Comparison of ENCODE assay signal across 16 cellular contexts in the genomic region with DNA sequence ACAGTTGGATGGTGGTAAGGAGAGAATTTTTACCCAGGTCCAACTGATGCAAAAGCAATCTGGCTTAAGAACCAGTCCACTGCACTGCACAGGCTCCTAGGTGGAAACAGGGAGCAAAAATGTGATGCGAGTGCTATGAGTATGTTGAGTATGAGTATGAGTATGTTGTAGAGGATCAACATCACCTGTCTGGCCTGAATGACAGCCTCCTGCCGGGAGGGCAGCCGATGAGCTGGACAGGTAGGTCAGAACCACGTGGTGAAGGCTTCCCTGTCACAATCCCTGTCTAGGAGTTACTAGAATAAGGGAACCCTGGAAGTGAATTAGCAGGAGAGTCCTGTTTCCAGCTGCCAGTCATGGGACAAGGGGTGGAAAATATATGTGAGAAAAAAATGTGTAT. TPM values are rescaled to one million over a fixed set of nuclear protein-coding genes. Genes with fewer than 3 reads are reported as not detected.
A peak's percentile ranks its signal among the peaks of the same experiment; 100 is the strongest.
DNase-seq lines count a peak whose midpoint lies in the region; ATAC-seq and TF ChIP-seq lines count a peak whose summit lies in the region.
"Had no signal": no experiment of that assay in that cellular context is flagged by ENCODE, and none has a peak within 500 bp of the region (broad histone marks: within the 10 kb centered on the region; RNA-seq: fewer than 3 reads in every experiment).

No MANE protein-coding gene starts in this region.

- H3K79me2 ChIP-seq in MM.1S (ENCODE audit: low read length) = no peaks in the 10 kb centered on the region

- TF ChIP-seq CTCF in epithelial cell of esophagus (IDR thresholded peaks at IDR 0.05; ENCODE audit: insufficient read depth, low read depth, low read length, missing control alignments) (no peak), MM.1S (IDR thresholded peaks at IDR 0.05; ENCODE audit: low read length) (no peak)

- ATAC-seq in activated CD4-positive, alpha-beta T cell treated with anti-CD3 and anti-CD28 coated beads for 36 hours = peak; percentile 47
- ATAC-seq in stimulated activated naive B cell treated with anti-CD40 and anti-IgM and Interleukin-4, amounts not matched to agents 10 μg/mL and 1 μg/mL and 100 μg/mL, for 72 hours (replicated peaks) = no peak
- ATAC-seq: GM23338, HCT116 had no signal

- H3K27me3 Mint-ChIP-seq in activated CD4-positive, alpha-beta T cell treated with anti-CD3 and anti-CD28 coated beads for 36 hours = peaks cover 2% of the 10 kb centered on the region
- H3K27me3 Mint-ChIP-seq in activated CD4-positive, alpha-beta T cell treated with anti-CD3 and anti-CD28 coated beads, Interleukin-2, amount 10 ng/mL, durations not matched to agents 24 days and 14 days = peaks cover 51% of the 10 kb centered on the region
- H3K27me3 Mint-ChIP-seq in stimulated activated naive B cell treated with anti-CD40 and anti-IgM and Interleukin-4, amounts not matched to agents 10 μg/mL and 1 μg/mL and 100 μg/mL, for 72 hours = peaks cover 0 to 4% of the 10 kb centered on the region in 2 donors

- no peak overlapping the region for H2AFZ ChIP-seq in MM.1S (ENCODE audit: low read length)
- H2AFZ ChIP-seq: GM23338 had no signal

- H3K36me3 Mint-ChIP-seq in activated CD4-positive, alpha-beta T cell treated with anti-CD3 and anti-CD28 coated beads for 36 hours (ENCODE audit: low read depth) = no peaks in the 10 kb centered on the region
- peaks cover 4% of the 10 kb centered on the region for H3K36me3 Mint-ChIP-seq in activated CD4-positive, alpha-beta T cell treated with anti-CD3 and anti-CD28 coated beads, Interleukin-2, amount 10 ng/mL, durations not matched to agents 24 days and 14 days (ENCODE audit: low read depth)
- peaks cover 1 to 11% of the 10 kb centered on the region in 2 donors for H3K36me3 Mint-ChIP-seq in stimulated activated naive B cell treated with anti-CD40 and anti-IgM and Interleukin-4, amounts not matched to agents 10 μg/mL and 1 μg/mL and 100 μg/mL, for 72 hours

- CTCF ChIA-PET in activated CD4-positive, alpha-beta T cell treated with anti-CD3 and anti-CD28 coated beads for 36 hours (lab: Charles Lee) = no interaction called here

- H3K4me3 Mint-ChIP-seq in activated CD4-positive, alpha-beta T cell treated with anti-CD3 and anti-CD28 coated beads for 36 hours = no peak overlapping the region
- no peak overlapping the region for H3K4me3 Mint-ChIP-seq in activated CD4-positive, alpha-beta T cell treated with anti-CD3 and anti-CD28 coated beads, Interleukin-2, amount 10 ng/mL, durations not matched to agents 24 days and 14 days
- no peak overlapping the region for H3K4me3 Mint-ChIP-seq in stimulated activated naive B cell treated with anti-CD40 and anti-IgM and Interleukin-4, amounts not matched to agents 10 μg/mL and 1 μg/mL and 100 μg/mL, for 72 hours
- H3K4me3 Mint-ChIP-seq: CD8-positive, alpha-beta memory T cell; GM23338; H9 had no signal

- no peak for DNase-seq in activated CD4-positive, alpha-beta T cell treated with anti-CD3 and anti-CD28 coated beads for 36 hours
- no peak for DNase-seq in activated CD4-positive, alpha-beta T cell treated with anti-CD3 and anti-CD28 coated beads, Interleukin-2, amount 10 ng/mL, durations not matched to agents 24 days and 14 days
- DNase-seq in DMS53 (lab: John Stamatoyannopoulos, UW) (peak; percentile 71), epithelial cell of esophagus (ENCODE audit: low read depth) (peak; percentile 50), RKO (ENCODE audit: low spot score) (no peak), MM.1S (no peak)
- no peak for DNase-seq in stimulated activated naive B cell treated with anti-CD40 and anti-IgM and Interleukin-4, amounts not matched to agents 10 μg/mL and 1 μg/mL and 100 μg/mL, for 72 hours
- DNase-seq: 8988T; C1 segment of cervical spinal cord; CD8-positive, alpha-beta memory T cell; DMS79; EL; GF-D8; H9 had no signal

- intact Hi-C loops in activated CD4-positive, alpha-beta T cell treated with anti-CD3 and anti-CD28 coated beads for 36 hours (cut with DNase I, micrococcal nuclease) = no loop called here
- intact Hi-C loops in activated CD4-positive, alpha-beta T cell treated with anti-CD3 and anti-CD28 coated beads, Interleukin-2, amount 10 ng/mL, durations not matched to agents 24 days and 14 days (cut with micrococcal nuclease) = no loop called here

- no peak overlapping the region for H3K27ac ChIP-seq in MM.1S (ENCODE audit: low read length)

- H3K4me1 ChIP-seq in MM.1S (ENCODE audit: low read length) = no peaks in the 10 kb centered on the region

- POLR2A ChIA-PET in activated CD4-positive, alpha-beta T cell treated with anti-CD3 and anti-CD28 coated beads for 36 hours (lab: Charles Lee) = no interaction called here

- H3F3A ChIP-seq in MM.1S (ENCODE audit: insufficient read depth, low read length) = no peaks in the 10 kb centered on the region

- no peaks in the 10 kb centered on the region for H3K36me3 ChIP-seq in MM.1S (replicated peaks; ENCODE audit: insufficient read depth, low read length)

- no peak overlapping the region for H3K4me2 ChIP-seq in MM.1S (ENCODE audit: low read depth, low read length)
- H3K4me2 ChIP-seq: GM23338 had no signal

- no peak overlapping the region for H3K9ac ChIP-seq in MM.1S (ENCODE audit: low read length)

- peaks cover 4% of the 10 kb centered on the region for H3K9me3 Mint-ChIP-seq in activated CD4-positive, alpha-beta T cell treated with anti-CD3 and anti-CD28 coated beads for 36 hours (ENCODE audit: low read depth)
- peaks cover 3% of the 10 kb centered on the region for H3K9me3 Mint-ChIP-seq in activated CD4-positive, alpha-beta T cell treated with anti-CD3 and anti-CD28 coated beads, Interleukin-2, amount 10 ng/mL, durations not matched to agents 24 days and 14 days
- H3K9me3 Mint-ChIP-seq in stimulated activated naive B cell treated with anti-CD40 and anti-IgM and Interleukin-4, amounts not matched to agents 10 μg/mL and 1 μg/mL and 100 μg/mL, for 72 hours = peaks cover 1 to 9% of the 10 kb centered on the region in 2 donors

- H4K20me1 ChIP-seq in MM.1S (ENCODE audit: insufficient read depth, low read length) = no peaks in the 10 kb centered on the region

- H3K9me2 ChIP-seq in MM.1S (replicated peaks; ENCODE audit: insufficient read depth, low read length) = no peaks in the 10 kb centered on the region

- no peak overlapping the region for H3K27ac Mint-ChIP-seq in activated CD4-positive, alpha-beta T cell treated with anti-CD3 and anti-CD28 coated beads for 36 hours
- no peak overlapping the region for H3K27ac Mint-ChIP-seq in activated CD4-positive, alpha-beta T cell treated with anti-CD3 and anti-CD28 coated beads, Interleukin-2, amount 10 ng/mL, durations not matched to agents 24 days and 14 days
- H3K27ac Mint-ChIP-seq in stimulated activated naive B cell treated with anti-CD40 and anti-IgM and Interleukin-4, amounts not matched to agents 10 μg/mL and 1 μg/mL and 100 μg/mL, for 72 hours = no peak overlapping the region
- H3K27ac Mint-ChIP-seq: CD8-positive, alpha-beta memory T cell; GM23338; H9 had no signal

- no peaks in the 10 kb centered on the region for H3K27me3 ChIP-seq in MM.1S (replicated peaks; ENCODE audit: insufficient read depth, low read length)

- H3K4me3 ChIP-seq in epithelial cell of esophagus (ENCODE audit: low read length) (no peak overlapping the region), MM.1S (ENCODE audit: low read length) (no peak overlapping the region)
- H3K4me3 ChIP-seq: GM23338 had no signal

- peaks cover 5% of the 10 kb centered on the region for H3K4me1 Mint-ChIP-seq in activated CD4-positive, alpha-beta T cell treated with anti-CD3 and anti-CD28 coated beads for 36 hours
- peaks cover 2% of the 10 kb centered on the region for H3K4me1 Mint-ChIP-seq in activated CD4-positive, alpha-beta T cell treated with anti-CD3 and anti-CD28 coated beads, Interleukin-2, amount 10 ng/mL, durations not matched to agents 24 days and 14 days
- peaks cover 10 to 11% of the 10 kb centered on the region in 2 donors for H3K4me1 Mint-ChIP-seq in stimulated activated naive B cell treated with anti-CD40 and anti-IgM and Interleukin-4, amounts not matched to agents 10 μg/mL and 1 μg/mL and 100 μg/mL, for 72 hours

- H3K9me3 ChIP-seq in MM.1S (replicated peaks; ENCODE audit: insufficient read depth, low read length) = no peaks in the 10 kb centered on the region

RNA-seq across cellular contexts. Expression of a gene that starts 44.3 kb away (rescaled TPM):
- 10 to 100 TPM; 39.4 to 43.3 TPM for total RNA-seq in activated CD4-positive, alpha-beta T cell treated with anti-CD3 and anti-CD28 coated beads for 36 hours
- 33.7 and 34.0 TPM in 2 replicates for total RNA-seq in activated CD4-positive, alpha-beta T cell treated with anti-CD3 and anti-CD28 coated beads, Interleukin-2, amount 10 ng/mL, durations not matched to agents 24 days and 14 days

Comparison
In these comparisons a context has a peak if more than half of its experiments do, and no peak if none do; other contexts are left out.
1. DNase-seq: peak in DMS53 (single experiment) and epithelial cell of esophagus (single experiment); none in activated CD4-positive, alpha-beta T cell treated with anti-CD3 and anti-CD28 coated beads for 36 hours (single experiment), activated CD4-positive, alpha-beta T cell treated with anti-CD3 and anti-CD28 coated beads, Interleukin-2, amount 10 ng/mL, durations not matched to agents 24 days and 14 days (single experiment), RKO (single experiment), stimulated activated naive B cell treated with anti-CD40 and anti-IgM and Interleukin-4, amounts not matched to agents 10 μg/mL and 1 μg/mL and 100 μg/mL, for 72 hours (single experiment) and MM.1S (single experiment).